Comparison of ENCODE assay signal across 1 cellular context in the genomic region with DNA sequence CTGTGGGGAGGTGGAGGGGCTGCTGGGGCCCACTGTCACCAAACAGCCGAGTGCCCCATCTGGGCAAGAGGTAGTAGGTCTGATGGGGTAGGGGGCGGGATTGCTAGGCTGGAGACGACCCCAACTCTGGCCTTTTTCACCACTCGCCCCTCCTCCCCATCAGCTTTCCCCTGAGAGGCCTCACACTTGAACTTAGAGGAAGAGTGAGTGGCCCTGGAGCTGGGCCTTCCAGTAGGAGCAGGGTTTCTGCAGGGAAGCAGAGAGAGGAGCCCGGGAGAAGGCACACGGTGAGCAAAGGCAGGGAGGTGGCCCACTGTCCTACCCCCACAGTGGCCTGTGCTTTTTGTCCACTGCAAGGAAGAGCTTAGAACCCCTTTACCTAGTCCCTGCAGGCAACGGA.
TF ChIP-seq lines count a peak whose summit lies in the region.

No MANE protein-coding gene starts in this region.

TF ChIP-seq in GM23338, 12 proteins besides CTCF, POLR2A, EP300 and RAD21 (continued from another document):
- no peak for TF ChIP-seq ZNF462 (CRISPR knock-in tag; IDR thresholded peaks at IDR 0.05)
